ENCODE assay signal across 8 cellular contexts in genomic region chr14:50342211-50343080, GRCh38. TPM values are rescaled to one million over a fixed set of nuclear protein-coding genes. Genes with fewer than 3 reads are reported as not detected.
DNase-seq lines count a peak whose midpoint lies in the region; ATAC-seq and TF ChIP-seq lines count a peak whose summit lies in the region.

No MANE protein-coding gene starts in this region.

- H3K36me3 Mint-ChIP-seq in Caco-2 (ENCODE audit: insufficient read depth, unreplicated experiment): no peaks in the 10 kb centered on the region
- H3K36me3 Mint-ChIP-seq in activated naive CD4-positive, alpha-beta T cell treated with anti-CD3 and anti-CD28 coated beads for 36 hours (ENCODE audit: low read depth): no peaks in the 10 kb centered on the region
- no peaks in the 10 kb centered on the region for H3K36me3 Mint-ChIP-seq in osteocyte (ENCODE audit: unreplicated experiment)
- peaks cover 24 to 28% of the 10 kb centered on the region in 2 donors for H3K36me3 Mint-ChIP-seq in CD14-positive monocyte

- H3K4me1 Mint-ChIP-seq in Caco-2 (ENCODE audit: low read depth, unreplicated experiment): peaks cover 12% of the 10 kb centered on the region
- peaks cover 26% of the 10 kb centered on the region for H3K4me1 Mint-ChIP-seq in activated naive CD4-positive, alpha-beta T cell treated with anti-CD3 and anti-CD28 coated beads for 36 hours (ENCODE audit: low read depth)
- peaks cover 51% of the 10 kb centered on the region for H3K4me1 Mint-ChIP-seq in osteocyte (ENCODE audit: unreplicated experiment)
- peaks cover 11% of the 10 kb centered on the region for H3K4me1 Mint-ChIP-seq in CD14-positive monocyte

- no peaks in the 10 kb centered on the region for H3K9me3 ChIP-seq in Caco-2

- H3K27me3 Mint-ChIP-seq in Caco-2 (ENCODE audit: insufficient read depth, unreplicated experiment) (no peaks in the 10 kb centered on the region), osteocyte (ENCODE audit: unreplicated experiment) (no peaks in the 10 kb centered on the region), CD14-positive monocyte (ENCODE audit: low read depth in 3 of 3) (peaks cover 0 to 3% (median 0%) of the 10 kb centered on the region in 3 donors)
- H3K27me3 Mint-ChIP-seq in activated naive CD4-positive, alpha-beta T cell treated with anti-CD3 and anti-CD28 coated beads for 36 hours (ENCODE audit: low read depth): no peaks in the 10 kb centered on the region

- no peak overlapping the region for H3K4me3 Mint-ChIP-seq in Caco-2 (ENCODE audit: unreplicated experiment)
- H3K4me3 Mint-ChIP-seq in activated naive CD4-positive, alpha-beta T cell treated with anti-CD3 and anti-CD28 coated beads for 36 hours: no peak overlapping the region
- H3K4me3 Mint-ChIP-seq in osteocyte (ENCODE audit: unreplicated experiment): peak overlapping the region; percentile 29
- no peak overlapping the region for H3K4me3 Mint-ChIP-seq in CD14-positive monocyte

- intact Hi-C loops in Caco-2 (cut with micrococcal nuclease; ENCODE audit: unreplicated experiment) (loop anchor here (5.0 kb wide), 1 partner anchor 190 kb away; the partner anchor contains the start of gene MAP4K5), CD14-positive monocyte (cut with micrococcal nuclease) (no loop called here)
- intact Hi-C loops in activated naive CD4-positive, alpha-beta T cell treated with anti-CD3 and anti-CD28 coated beads for 36 hours (cut with micrococcal nuclease): loop anchor here (5.0 to 10.0 kb wide), 2 partner anchors 535 to 752 kb away; partner anchors contain the start of gene TRIM9

- POLR2A ChIA-PET in Caco-2 (lab: Charles Lee): no interaction called here

- no peaks in the 10 kb centered on the region for H3K27me3 ChIP-seq in Caco-2 (replicated peaks; ENCODE audit: control insufficient read depth, insufficient read depth, low read length)

- no peak for ATAC-seq in HG02798 (IDR thresholded peaks at IDR 0.05; ENCODE audit: poor library complexity, unreplicated experiment)

- CTCF ChIA-PET in Caco-2 (lab: Charles Lee): interaction anchor here (0.6 to 1.4 kb wide), 4 partner anchors 10 to 440 kb away, joined by 4 to 5 read pairs (median 4); no protein-coding TSS in a partner anchor
- CTCF ChIA-PET in activated naive CD4-positive, alpha-beta T cell treated with anti-CD3 and anti-CD28 coated beads for 36 hours (lab: Charles Lee): interaction anchor here (0.5 to 1.7 kb wide), 7 partner anchors 10 to 417 kb away, joined by 3 to 14 read pairs (median 5); partner anchors contain the start of gene MAP4K5

- DNase-seq in Caco-2 (peak; percentile 17 to 38), HCEC 1CT (peak; percentile 60), NCI-H524 (lab: John Stamatoyannopoulos, UW) (peak; percentile 91 to 98), glomerular visceral epithelial cell (ENCODE audit: extremely low spot score) (peak; percentile 89), osteocyte (ENCODE audit: extremely low spot score, unreplicated experiment) (no peak), CD14-positive monocyte (ENCODE audit: low spot score) (no peak)
- peak; percentile 79 for DNase-seq in activated naive CD4-positive, alpha-beta T cell treated with anti-CD3 and anti-CD28 coated beads for 36 hours

- peaks cover 3% of the 10 kb centered on the region for H3K4me1 ChIP-seq in Caco-2

- no peaks in the 10 kb centered on the region for H3K36me3 ChIP-seq in Caco-2 (ENCODE audit: control insufficient read depth, insufficient read depth, low read length)

- H3K4me3 ChIP-seq in Caco-2 (ENCODE audit: low read depth, low read length): no peak overlapping the region

- H3K9me3 Mint-ChIP-seq in Caco-2 (ENCODE audit: unreplicated experiment): no peaks in the 10 kb centered on the region
- H3K9me3 Mint-ChIP-seq in activated naive CD4-positive, alpha-beta T cell treated with anti-CD3 and anti-CD28 coated beads for 36 hours: no peaks in the 10 kb centered on the region
- H3K9me3 Mint-ChIP-seq in osteocyte (ENCODE audit: unreplicated experiment): no peaks in the 10 kb centered on the region
- H3K9me3 Mint-ChIP-seq in CD14-positive monocyte: no peaks in the 10 kb centered on the region

- TF ChIP-seq CTCF in Caco-2 (IDR thresholded peaks at IDR 0.05; ENCODE audit: insufficient read depth in 1 of 2, low read depth in 1 of 2, low read length in 1 of 2, severe bottlenecking in 1 of 2, unreplicated experiment in 1 of 2): peak in 1 of 2 experiments; percentile 6
- peak; percentile 61 for TF ChIP-seq CTCF in osteocyte (IDR thresholded peaks at IDR 0.05)
- TF ChIP-seq CTCF in CD14-positive monocyte (IDR thresholded peaks at IDR 0.05): no peak

- H3K27ac Mint-ChIP-seq in Caco-2 (ENCODE audit: unreplicated experiment) (no peak overlapping the region), osteocyte (ENCODE audit: unreplicated experiment) (peak overlapping the region; percentile 92), CD14-positive monocyte (peak overlapping the region in 2 of 7 donors; percentile 31 to 44)
- no peak overlapping the region for H3K27ac Mint-ChIP-seq in activated naive CD4-positive, alpha-beta T cell treated with anti-CD3 and anti-CD28 coated beads for 36 hours

- BruUV-seq in Caco-2 (replicated peaks; lab: Mats Ljungman, UMichigan): no TSS peak

RNA-seq across cellular contexts. Expression of gene DMAC2L, which starts 30.3 kb away (rescaled TPM):
- total RNA-seq in Caco-2 (2022) (25.8 and 27.6 TPM in 2 replicates), osteocyte (17.7 and 21.7 TPM in 2 replicates)
- 10 to 100 TPM; 11.7 to 13.7 TPM for total RNA-seq in activated naive CD4-positive, alpha-beta T cell treated with anti-CD3 and anti-CD28 coated beads for 36 hours
- 10 to 100 TPM; 13.4 to 17.3 TPM for polyA plus RNA-seq in CD14-positive monocyte

RNA-seq across cellular contexts. Expression of gene L2HGDH, which starts 30.4 kb away (rescaled TPM):
- total RNA-seq in Caco-2 (2022) (25.0 and 27.6 TPM in 2 replicates), osteocyte (4.2 and 6.5 TPM in 2 replicates)
- 10 to 100 TPM; 13.5 to 14.3 TPM for total RNA-seq in activated naive CD4-positive, alpha-beta T cell treated with anti-CD3 and anti-CD28 coated beads for 36 hours
- polyA plus RNA-seq in CD14-positive monocyte: under 1 TPM; 0.11 to 0.86 TPM

RNA-seq across cellular contexts. Expression of gene CDKL1, which starts 54.2 kb away (rescaled TPM):
- total RNA-seq in Caco-2 (2022) (4.5 and 5.4 TPM in 2 replicates), osteocyte (9.0 and 9.8 TPM in 2 replicates)
- 1 to 10 TPM; 1.5 to 2.0 TPM for total RNA-seq in activated naive CD4-positive, alpha-beta T cell treated with anti-CD3 and anti-CD28 coated beads for 36 hours
- polyA plus RNA-seq in CD14-positive monocyte: 1 to 10 TPM; 1.3 to 2.5 TPM

Comparison
In these comparisons a context has a peak if more than half of its experiments do, and no peak if none do; other contexts are left out.
1. DNase-seq: peak in Caco-2 (2 of 2), HCEC 1CT (single experiment), NCI-H524 (2 of 2), activated naive CD4-positive, alpha-beta T cell treated with anti-CD3 and anti-CD28 coated beads for 36 hours (single experiment) and glomerular visceral epithelial cell (single experiment); none in osteocyte (single experiment) and CD14-positive monocyte (single experiment).
2. intact Hi-C loops: an anchor here in Caco-2 (5.0 kb wide) and activated naive CD4-positive, alpha-beta T cell treated with anti-CD3 and anti-CD28 coated beads for 36 hours (5.0 to 10.0 kb wide); none called in CD14-positive monocyte.